Comparison of ENCODE assay signal across 8 cellular contexts in genomic region chr7:50304158-50304910, GRCh38. TPM values are rescaled to one million over a fixed set of nuclear protein-coding genes. Genes with fewer than 3 reads are reported as not detected.
DNase-seq lines count a peak whose midpoint lies in the region; ATAC-seq and TF ChIP-seq lines count a peak whose summit lies in the region.

Gene IKZF1 (plus strand): TSS chr7:50304716. CDS start chr7:50319062, 14,346 bp downstream.

- H3K27me3 ChIP-seq in body of pancreas = peaks cover 0 to 18% of the 10 kb centered on the region in 2 donors

- peak; percentile 21 for DNase-seq in NCI-H1436 (lab: John Stamatoyannopoulos, UW)
- no peak for DNase-seq in NCI-H1436 treated with DMSO at 0.1 percent for 48 hours (lab: John Stamatoyannopoulos, UW)
- DNase-seq in body of pancreas = peak; percentile 22 to 73 (median 35)
- peak; percentile 58 to 71 for DNase-seq in left colon
- DNase-seq in stimulated activated CD4-positive, alpha-beta T cell treated with anti-CD3 and anti-CD28 coated beads, Interleukin-4, amount 100 ng/mL, for 4 hours = peak; percentile 57 to 70
- DNase-seq in HK-2 (ENCODE audit: unreplicated experiment) = no peak

- no peaks in the 10 kb centered on the region for H3K9me3 ChIP-seq in body of pancreas

- WGBS in body of pancreas, 2 donors = 0 to 2% methylated on average over 41 to 69 of the region's 102 CpGs

- peak in 1 of 3 donors; percentile 36 for TF ChIP-seq POLR2A in body of pancreas (IDR thresholded peaks at IDR 0.05)

- peak; percentile 31 for ATAC-seq in HG03139 (IDR thresholded peaks at IDR 0.05; ENCODE audit: unreplicated experiment)
- peak; percentile 36 for ATAC-seq in body of pancreas
- peak; percentile 32 for ATAC-seq in left colon

- peaks cover 11% of the 10 kb centered on the region for H3K4me1 ChIP-seq in body of pancreas

- peak within 1 kb of the TSS in 1 of 2 donors; percentile 22 for H3K4me3 ChIP-seq in body of pancreas

- no peak for TF ChIP-seq CTCF in body of pancreas (IDR thresholded peaks at IDR 0.05)

- intact Hi-C loops in T-helper 1 cell treated with Interleukin-12 subunit alpha and Interleukin-12 subunit beta and Interleukin-4 antibody, amounts not matched to agents 30 ng/mL and 1 ng/mL, for 36 hours (cut with micrococcal nuclease) = no loop called here
- intact Hi-C loops in body of pancreas (cut with DNase I) = no loop called here
- intact Hi-C loops in left colon (cut with DNase I, micrococcal nuclease) = no loop called here

- no peaks in the 10 kb centered on the region for H3K36me3 ChIP-seq in body of pancreas (replicated peaks in 1 of 2; ENCODE audit: insufficient read depth in 1 of 2, low read depth in 2 of 2)

- H3K27ac ChIP-seq in body of pancreas = peak within 1 kb of the TSS in 1 of 4 donors; percentile 41

RNA-seq across cellular contexts. Expression of gene IKZF1, which starts in this region (rescaled TPM):
- 530 and 537 TPM in 2 replicates for total RNA-seq in T-helper 1 cell treated with Interleukin-12 subunit alpha and Interleukin-12 subunit beta and Interleukin-4 antibody, amounts not matched to agents 30 ng/mL and 1 ng/mL, for 36 hours
- total RNA-seq in body of pancreas (10 to 100 TPM in 1 of 2 donors, 1 to 10 TPM in 1; 3.9 to 16.5 TPM), left colon (10 to 100 TPM in 1 of 2 donors, 1 to 10 TPM in 1; 5.6 to 11.2 TPM)

Comparison
In these comparisons a context has a peak if more than half of its experiments do, and no peak if none do; other contexts are left out.
1. RNA of gene IKZF1 (total RNA-seq): 530 to 537 TPM in T-helper 1 cell treated with Interleukin-12 subunit alpha and Interleukin-12 subunit beta and Interleukin-4 antibody, amounts not matched to agents 30 ng/mL and 1 ng/mL, for 36 hours; 3.9 to 16.5 TPM in body of pancreas and 5.6 to 11.2 TPM in left colon; every median in the first group is over 10 times any median in the second.
2. DNase-seq: peak in NCI-H1436 (single experiment), body of pancreas (4 of 4), left colon (2 of 2) and stimulated activated CD4-positive, alpha-beta T cell treated with anti-CD3 and anti-CD28 coated beads, Interleukin-4, amount 100 ng/mL, for 4 hours (2 of 2); none in NCI-H1436 treated with DMSO at 0.1 percent for 48 hours (single experiment) and HK-2 (single experiment).
3. Peak in every context shown above with its lines, with median percentiles within 50 percentile points of each other: ATAC-seq.